28 cellular contexts compared by ENCODE assay signal in the genomic region with DNA sequence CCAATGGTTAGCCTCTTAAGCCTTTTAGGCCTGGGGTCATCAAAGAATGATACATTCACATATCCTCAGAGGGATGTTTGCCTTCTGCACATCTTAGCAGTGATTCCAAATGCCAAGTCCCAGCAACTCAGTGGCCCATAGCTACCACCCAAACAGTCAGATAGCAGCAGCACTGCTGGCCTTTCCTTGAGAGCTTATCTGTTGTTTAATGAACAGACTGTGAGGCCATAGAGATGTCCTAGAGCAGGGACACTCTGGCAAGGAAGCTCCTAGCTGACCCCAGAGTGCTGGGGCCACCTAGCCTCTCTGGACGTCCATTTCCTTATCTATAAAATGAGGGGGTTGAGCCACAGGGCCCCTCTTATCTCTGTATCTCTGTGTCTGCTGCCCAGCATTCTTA.
"Had no signal": no experiment of that assay in that cellular context is flagged by ENCODE, and none has a peak within 500 bp of the region (broad histone marks: within the 10 kb centered on the region; RNA-seq: fewer than 3 reads in every experiment).

No MANE protein-coding gene starts in this region.

- H3K27me3 ChIP-seq: dorsolateral prefrontal cortex had no signal

- H3K4me3 Mint-ChIP-seq: activated B cell treated with CpG ODN at 0.5 μM for 24 hours; activated CD4-positive, alpha-beta memory T cell treated with anti-CD3 and anti-CD28 coated beads, Interleukin-2, amount 10 ng/mL, durations not matched to agents 7 days and 5 days; activated CD4-positive, alpha-beta T cell treated with anti-CD3 and anti-CD28 coated beads, Interleukin-2, amount 10 ng/mL, durations not matched to agents 7 days and 5 days; activated naive CD8-positive, alpha-beta T cell; activated T-cell treated with anti-CD3 and anti-CD28 coated beads, Interleukin-2, amount 50 U/mL, for 24 hours; activated T-cell treated with anti-CD3 and anti-CD28 coated beads, Interleukin-2, amount 50 U/mL, for 72 hours; central memory CD8-positive, alpha-beta T cell; dendritic cell treated with granulocyte-macrophage colony-stimulating factor and Interleukin-4, amounts not matched to agents 40 ng/mL and 50 ng/mL, for 4 days; effector memory CD8-positive, alpha-beta T cell had no signal

- H3K9me3 Mint-ChIP-seq: activated B cell treated with CpG ODN at 0.5 μM for 24 hours; activated CD4-positive, alpha-beta memory T cell treated with anti-CD3 and anti-CD28 coated beads, Interleukin-2, amount 10 ng/mL, durations not matched to agents 7 days and 5 days; activated CD4-positive, alpha-beta T cell treated with anti-CD3 and anti-CD28 coated beads, Interleukin-2, amount 10 ng/mL, durations not matched to agents 7 days and 5 days; activated T-cell treated with anti-CD3 and anti-CD28 coated beads, Interleukin-2, amount 50 U/mL, for 24 hours; dendritic cell treated with granulocyte-macrophage colony-stimulating factor and Interleukin-4, amounts not matched to agents 40 ng/mL and 50 ng/mL, for 4 days; effector memory CD8-positive, alpha-beta T cell had no signal

- DNase-seq: activated B cell treated with CpG ODN at 0.5 μM for 24 hours; activated CD4-positive, alpha-beta memory T cell treated with anti-CD3 and anti-CD28 coated beads, Interleukin-2, amount 10 ng/mL, durations not matched to agents 7 days and 5 days; activated CD4-positive, alpha-beta T cell treated with anti-CD3 and anti-CD28 coated beads for 1 hour; activated CD4-positive, alpha-beta T cell treated with anti-CD3 and anti-CD28 coated beads for 4 hours; activated CD4-positive, alpha-beta T cell treated with anti-CD3 and anti-CD28 coated beads, Interleukin-2, amount 10 ng/mL, durations not matched to agents 7 days and 5 days; activated CD4-positive, alpha-beta T cell treated with anti-CD3 and anti-CD28 coated beads, Interleukin-2, amount 50 U/mL, for 4 hours; activated CD8-positive, alpha-beta memory T cell treated with anti-CD3 and anti-CD28 coated beads, Interleukin-2, amount 50 U/mL, for 48 hours; activated gamma-delta T cell; activated naive CD4-positive, alpha-beta T cell; activated naive CD4-positive, alpha-beta T cell treated with anti-CD3 and anti-CD28 coated beads, Interleukin-2, amount 50 U/mL, for 16 hours; activated T-cell treated with anti-CD3 and anti-CD28 coated beads for 4 hours; activated T-cell treated with anti-CD3 and anti-CD28 coated beads, Interleukin-2, amount 50 U/mL, for 24 hours; activated T-cell treated with anti-CD3 and anti-CD28 coated beads, Interleukin-2, amount 50 U/mL, for 72 hours; amniotic stem cell; anterior cingulate cortex; brain microvascular endothelial cell; dorsolateral prefrontal cortex; effector memory CD8-positive, alpha-beta T cell; foreskin fibroblast; head of caudate nucleus; T-helper 2 cell; WERI-Rb-1 had no signal

- H3K4me3 ChIP-seq: coronary artery, dorsolateral prefrontal cortex had no signal

- H3K36me3 Mint-ChIP-seq: activated naive CD8-positive, alpha-beta T cell had no signal

- H3K36me3 ChIP-seq: brain microvascular endothelial cell, WERI-Rb-1 had no signal

- H3K27ac Mint-ChIP-seq: activated B cell treated with CpG ODN at 0.5 μM for 24 hours; activated CD4-positive, alpha-beta memory T cell treated with anti-CD3 and anti-CD28 coated beads, Interleukin-2, amount 10 ng/mL, durations not matched to agents 7 days and 5 days; activated CD4-positive, alpha-beta T cell treated with anti-CD3 and anti-CD28 coated beads, Interleukin-2, amount 10 ng/mL, durations not matched to agents 7 days and 5 days; activated naive CD8-positive, alpha-beta T cell; activated T-cell treated with anti-CD3 and anti-CD28 coated beads, Interleukin-2, amount 50 U/mL, for 24 hours; activated T-cell treated with anti-CD3 and anti-CD28 coated beads, Interleukin-2, amount 50 U/mL, for 72 hours; dendritic cell treated with granulocyte-macrophage colony-stimulating factor and Interleukin-4, amounts not matched to agents 40 ng/mL and 50 ng/mL, for 4 days; effector memory CD8-positive, alpha-beta T cell had no signal

- H3K27ac ChIP-seq: brain microvascular endothelial cell, coronary artery, dorsolateral prefrontal cortex, epithelial cell of prostate, WERI-Rb-1 had no signal

- H3K4me1 Mint-ChIP-seq: activated B cell treated with CpG ODN at 0.5 μM for 24 hours; activated CD4-positive, alpha-beta memory T cell treated with anti-CD3 and anti-CD28 coated beads, Interleukin-2, amount 10 ng/mL, durations not matched to agents 7 days and 5 days; activated CD4-positive, alpha-beta T cell treated with anti-CD3 and anti-CD28 coated beads, Interleukin-2, amount 10 ng/mL, durations not matched to agents 7 days and 5 days; central memory CD8-positive, alpha-beta T cell had no signal

- ATAC-seq: activated T-cell treated with anti-CD3 and anti-CD28 coated beads, Interleukin-2, amount 50 U/mL, for 72 hours; effector memory CD8-positive, alpha-beta T cell; esophagus mucosa had no signal
